In genomic region chr2:233053928-233054774, GRCh38 we compare ENCODE assay signal across 9 cellular contexts. TPM values are rescaled to one million over a fixed set of nuclear protein-coding genes. Genes with fewer than 3 reads are reported as not detected.
A peak's percentile ranks its signal among the peaks of the same experiment; 100 is the strongest.
DNase-seq lines count a peak whose midpoint lies in the region; ATAC-seq, FAIRE-seq and TF ChIP-seq lines count a peak whose summit lies in the region.
"Had no signal": no experiment of that assay in that cellular context is flagged by ENCODE, and none has a peak within 500 bp of the region (broad histone marks: within the 10 kb centered on the region; RNA-seq: fewer than 3 reads in every experiment).

No MANE protein-coding gene starts in this region.

- CTCF ChIA-PET in activated CD8-positive, alpha-beta memory T cell treated with anti-CD3 and anti-CD28 coated beads, Interleukin-2, amount 10 ng/mL, durations not matched to agents 7 days and 5 days (lab: Charles Lee) = interaction anchor here (0.6 to 3.8 kb wide), 50 partner anchors 8 to 454 kb away, joined by 3 to 45 read pairs (median 3); partner anchors contain the start of genes ATG16L1, NEU2 and SNORC

- peaks cover 12% of the 10 kb centered on the region for H3K4me1 Mint-ChIP-seq in activated CD8-positive, alpha-beta memory T cell treated with anti-CD3 and anti-CD28 coated beads, Interleukin-2, amount 10 ng/mL, durations not matched to agents 7 days and 5 days

- H3K79me2 ChIP-seq in neural cell (replicated peaks; ENCODE audit: insufficient read depth, low read length) = no peaks in the 10 kb centered on the region

- H3F3A ChIP-seq in neural cell (ENCODE audit: insufficient read depth, low read length, poor library complexity, severe bottlenecking) = no peaks in the 10 kb centered on the region

- H3K36me3 ChIP-seq in neural cell (ENCODE audit: insufficient read depth, low read length) = no peaks in the 10 kb centered on the region

- no peak for TF ChIP-seq EP300 in neural cell (conservative IDR thresholded peaks at IDR 0.05; ENCODE audit: poor library complexity, severe bottlenecking)

- peaks cover 4% of the 10 kb centered on the region for H3K27me3 ChIP-seq in neural cell (ENCODE audit: insufficient read depth, low read depth, low read length)

- H3K4me3 Mint-ChIP-seq in activated CD8-positive, alpha-beta memory T cell treated with anti-CD3 and anti-CD28 coated beads, Interleukin-2, amount 10 ng/mL, durations not matched to agents 7 days and 5 days = no peak overlapping the region

- no peak overlapping the region for H3K4me2 ChIP-seq in neural cell (ENCODE audit: low read length)

- no peak overlapping the region for H3K27ac Mint-ChIP-seq in activated CD8-positive, alpha-beta memory T cell treated with anti-CD3 and anti-CD28 coated beads, Interleukin-2, amount 10 ng/mL, durations not matched to agents 7 days and 5 days

- DNase-seq in AML-193 (lab: John Stamatoyannopoulos, UW) (peak; percentile 30 to 34), GM19239 (ENCODE audit: insufficient read length, low spot score) (peak; percentile 83), NCI-H748 treated with DMSO at 0.1 percent for 48 hours (lab: John Stamatoyannopoulos, UW) (peak; percentile 58), epithelial cell of proximal tubule (ENCODE audit: low read depth) (no peak), superior temporal gyrus (ENCODE audit: extremely low spot score) (peak; percentile 65)
- DNase-seq in activated CD8-positive, alpha-beta memory T cell treated with anti-CD3 and anti-CD28 coated beads, Interleukin-2, amount 10 ng/mL, durations not matched to agents 7 days and 5 days = peak; percentile 76

- H2AFZ ChIP-seq in neural cell (ENCODE audit: low read depth, low read length) = no peak overlapping the region

- no peak overlapping the region for H3K4me3 ChIP-seq in epithelial cell of proximal tubule (ENCODE audit: low read depth, low read length)
- H3K4me3 ChIP-seq in neural cell (ENCODE audit: low read length) = no peak overlapping the region

- H3K27me3 Mint-ChIP-seq in activated CD8-positive, alpha-beta memory T cell treated with anti-CD3 and anti-CD28 coated beads, Interleukin-2, amount 10 ng/mL, durations not matched to agents 7 days and 5 days = peaks cover 22% of the 10 kb centered on the region

- H3K9me3 Mint-ChIP-seq in activated CD8-positive, alpha-beta memory T cell treated with anti-CD3 and anti-CD28 coated beads, Interleukin-2, amount 10 ng/mL, durations not matched to agents 7 days and 5 days (ENCODE audit: low read depth) = no peaks in the 10 kb centered on the region

- no peak overlapping the region for H3K27ac ChIP-seq in neural cell (ENCODE audit: low read length)

- H3K36me3 Mint-ChIP-seq in activated CD8-positive, alpha-beta memory T cell treated with anti-CD3 and anti-CD28 coated beads, Interleukin-2, amount 10 ng/mL, durations not matched to agents 7 days and 5 days = no peaks in the 10 kb centered on the region

- TF ChIP-seq CTCF in epithelial cell of proximal tubule (conservative IDR thresholded peaks at IDR 0.05; ENCODE audit: low read depth, low read length) = peak; percentile 97
- TF ChIP-seq CTCF in neural cell (IDR thresholded peaks at IDR 0.05; ENCODE audit: poor library complexity, severe bottlenecking) = peak; percentile 48

- no peaks in the 10 kb centered on the region for H3K9me2 ChIP-seq in neural cell (ENCODE audit: insufficient read depth, low read length)

- H4K20me1 ChIP-seq in neural cell (ENCODE audit: insufficient read depth) = no peaks in the 10 kb centered on the region

- FAIRE-seq in GM19239 (lab: Jason Lieb, UNC) = peak; percentile 73

- ATAC-seq in activated CD8-positive, alpha-beta memory T cell treated with anti-CD3 and anti-CD28 coated beads, Interleukin-2, amount 10 ng/mL, durations not matched to agents 7 days and 5 days = peak; percentile 82
- ATAC-seq in GM19328 (IDR thresholded peaks at IDR 0.05; ENCODE audit: unreplicated experiment) = no peak

- TF ChIP-seq RAD21 in neural cell (conservative IDR thresholded peaks at IDR 0.05) = no peak

- no peaks in the 10 kb centered on the region for H3K9me3 ChIP-seq in neural cell (ENCODE audit: low read length)

- no peak overlapping the region for H3K9ac ChIP-seq in neural cell (ENCODE audit: low read length)

TF ChIP-seq in neural cell, 6 proteins besides CTCF, POLR2A, EP300 and RAD21:
- TF ChIP-seq TAF1 (IDR thresholded peaks at IDR 0.05; ENCODE audit: low read depth) = no peak
- TF ChIP-seq SMC3 (conservative IDR thresholded peaks at IDR 0.05; ENCODE audit: poor library complexity) = peak; percentile 28
- no peak for TF ChIP-seq MXI1 (conservative IDR thresholded peaks at IDR 0.05; ENCODE audit: poor library complexity, severe bottlenecking)

RNA-seq across cellular contexts. Expression of gene INPP5D, which starts 6.0 kb away (rescaled TPM):
- 100 to 1,000 TPM; 140 to 152 TPM for total RNA-seq in activated CD8-positive, alpha-beta memory T cell treated with anti-CD3 and anti-CD28 coated beads, Interleukin-2, amount 10 ng/mL, durations not matched to agents 7 days and 5 days
- 0.80 and 1.8 TPM in 2 replicates for total RNA-seq in epithelial cell of proximal tubule
- 0.18 TPM in 1 of 2 replicates, not detected in the other for polyA plus RNA-seq in neural cell
- polyA minus RNA-seq in neural cell = 0.58 and 0.97 TPM in 2 replicates

RNA-seq across cellular contexts. Expression of gene NEU2, which starts 21.7 kb away (rescaled TPM):
- total RNA-seq in activated CD8-positive, alpha-beta memory T cell treated with anti-CD3 and anti-CD28 coated beads, Interleukin-2, amount 10 ng/mL, durations not matched to agents 7 days and 5 days = not detected
- not detected in 2 replicates for total RNA-seq in epithelial cell of proximal tubule
- polyA plus RNA-seq in neural cell = not detected in 2 replicates
- polyA minus RNA-seq in neural cell = not detected in 2 replicates
- total RNA-seq: skeletal muscle tissue had no signal

RNA-seq across cellular contexts. Expression of gene NGEF, which starts 41.1 kb away (rescaled TPM):
- total RNA-seq in activated CD8-positive, alpha-beta memory T cell treated with anti-CD3 and anti-CD28 coated beads, Interleukin-2, amount 10 ng/mL, durations not matched to agents 7 days and 5 days = not detected
- 4.2 and 8.6 TPM in 2 replicates for total RNA-seq in epithelial cell of proximal tubule
- 5.2 and 5.7 TPM in 2 replicates for polyA plus RNA-seq in neural cell
- 3.9 and 4.9 TPM in 2 replicates for polyA minus RNA-seq in neural cell

Comparison
In these comparisons a context has a peak if more than half of its experiments do, and no peak if none do; other contexts are left out.
1. RNA of gene INPP5D, which starts 6.0 kb away (total RNA-seq): 140 to 152 TPM in activated CD8-positive, alpha-beta memory T cell treated with anti-CD3 and anti-CD28 coated beads, Interleukin-2, amount 10 ng/mL, durations not matched to agents 7 days and 5 days; 0.80 to 1.8 TPM in epithelial cell of proximal tubule; every median in the first group is over 10 times any median in the second.